ENCODE assay signal across 19 cellular contexts in genomic region chr11:90512846-90513245, GRCh38.
DNase-seq lines count a peak whose midpoint lies in the region; ATAC-seq, FAIRE-seq and TF ChIP-seq lines count a peak whose summit lies in the region.
"Had no signal": no experiment of that assay in that cellular context is flagged by ENCODE, and none has a peak within 500 bp of the region (broad histone marks: within the 10 kb centered on the region; RNA-seq: fewer than 3 reads in every experiment).

No MANE protein-coding gene starts in this region.

- in situ Hi-C loops in GM12878 (cut with MboI) = no loop called here

- BruUV-seq in GM12878 (replicated peaks; lab: Mats Ljungman, UMichigan) = no TSS peak

- DNase-seq in GM12878 (ENCODE audit: low read depth, low spot score) = no peak
- no peak for DNase-seq in pons (ENCODE audit: low spot score)
- no peak for DNase-seq in RPMI8226
- DNase-seq in ecto neural progenitor cell (ENCODE audit: low spot score) = no peak
- DNase-seq: activated effector memory CD4-positive, alpha-beta T cell treated with Interleukin-2 at 50 U/mL for 16 hours; adrenal gland; immature natural killer cell; naive thymus-derived CD8-positive, alpha-beta T cell; NCI-H1048; NCI-H2171 treated with DMSO at 0.1 percent for 48 hours had no signal

- H3K9ac ChIP-seq in GM12878 (ENCODE audit: control insufficient read depth, insufficient read depth, low read length) = no peak overlapping the region

- TF ChIP-seq POLR2A in GM12878 (IDR thresholded peaks at IDR 0.05; ENCODE audit: low read depth, low read length) = no peak

- no peak overlapping the region for H3K4me2 ChIP-seq in GM12878 (ENCODE audit: control insufficient read depth, insufficient read depth)
- H3K4me2 ChIP-seq: smooth muscle cell had no signal

- intact Hi-C loops in GM12878 (cut with micrococcal nuclease; ENCODE audit: unreplicated experiment) = no loop called here

- H3K36me3 ChIP-seq in GM12878 (ENCODE audit: control insufficient read depth in 2 of 2, insufficient read depth in 2 of 2, low read length in 1 of 2) = no peaks in the 10 kb centered on the region
- H3K36me3 ChIP-seq: adrenal gland, cardiac muscle cell, esophagus muscularis mucosa, thoracic aorta had no signal

- H3K27ac ChIP-seq in GM12878 (ENCODE audit: control insufficient read depth, insufficient read depth) = no peak overlapping the region
- H3K27ac ChIP-seq: adrenal gland, esophagus muscularis mucosa, HL-60, thoracic aorta had no signal

- H2AFZ ChIP-seq in GM12878 (ENCODE audit: control insufficient read depth, low read depth, low read length) = no peak overlapping the region

- no peaks in the 10 kb centered on the region for H3K27me3 ChIP-seq in GM12878 (replicated peaks in 1 of 2; ENCODE audit: control insufficient read depth in 2 of 2, insufficient read depth in 2 of 2, low read length in 1 of 2)
- H3K27me3 ChIP-seq: adrenal gland, cardiac muscle cell, esophagus muscularis mucosa had no signal

- H3K4me3 ChIP-seq in GM12878 = no peak overlapping the region
- H3K4me3 ChIP-seq: adrenal gland, cardiac muscle cell, esophagus muscularis mucosa, K562, smooth muscle cell, thoracic aorta had no signal

- no peak for FAIRE-seq in GM12878 (lab: Jason Lieb, UNC)
- FAIRE-seq: K562 had no signal

- CTCF ChIA-PET in GM12878 (lab: Yijun Ruan, JAX) = interaction anchor here (0.9 to 1.8 kb wide), 6 partner anchors 24 to 159 kb away, joined by 3 to 6 read pairs (median 4); no protein-coding TSS in a partner anchor

- POLR2A ChIA-PET in GM12878 (lab: Charles Lee) = no interaction called here

- no peak for TF ChIP-seq RAD21 in GM12878 (IDR thresholded peaks at IDR 0.05; ENCODE audit: insufficient read depth, low read depth, low read length)

- SMC1A ChIA-PET in GM12878 (lab: Charles Lee; ENCODE audit: uncharacterized antibody, unreplicated experiment) = interaction anchor here (0.6 to 1.8 kb wide), 6 partner anchors 7 to 387 kb away, joined by 3 to 6 read pairs (median 4); no protein-coding TSS in a partner anchor

- H3K9me3 ChIP-seq in GM12878 (replicated peaks; ENCODE audit: control insufficient read depth, insufficient read depth, low read length) = no peaks in the 10 kb centered on the region
- H3K9me3 ChIP-seq: adrenal gland, esophagus muscularis mucosa, thoracic aorta had no signal

- H3K79me2 ChIP-seq in GM12878 (ENCODE audit: control insufficient read depth, insufficient read depth, low read length) = no peaks in the 10 kb centered on the region

- ATAC-seq in GM19025 (IDR thresholded peaks at IDR 0.05; ENCODE audit: low read depth, unreplicated experiment) (peak; percentile 89), GM21717 (IDR thresholded peaks at IDR 0.05; ENCODE audit: unreplicated experiment) (peak; percentile 85), HG03066 (IDR thresholded peaks at IDR 0.05; ENCODE audit: low read depth, unreplicated experiment) (peak; percentile 83), GM12878 (peak; percentile 67)
- ATAC-seq: K562; naive thymus-derived CD8-positive, alpha-beta T cell had no signal

- no peaks in the 10 kb centered on the region for H3K4me1 ChIP-seq in GM12878 (ENCODE audit: control insufficient read depth, insufficient read depth, low read length)
- H3K4me1 ChIP-seq: adrenal gland, esophagus muscularis mucosa had no signal

- no peak for TF ChIP-seq EP300 in GM12878 (IDR thresholded peaks at IDR 0.05; ENCODE audit: borderline replicate concordance in 1 of 2, control insufficient read depth in 1 of 2, low read depth in 2 of 2, low read length in 2 of 2)

- no peaks in the 10 kb centered on the region for H4K20me1 ChIP-seq in GM12878 (ENCODE audit: control insufficient read depth, insufficient read depth)

- no peak for TF ChIP-seq CTCF in GM12878 (IDR thresholded peaks at IDR 0.05 in 2 of 3, conservative IDR thresholded peaks at IDR 0.05 in 1 of 3; ENCODE audit: control insufficient read depth in 2 of 3, extremely low read depth in 1 of 3, insufficient read depth in 1 of 3, low read depth in 3 of 3, low read length in 3 of 3)

- RAD21 ChIA-PET in GM12878 (lab: Charles Lee; ENCODE audit: unreplicated experiment) = interaction anchor here (0.6 to 2.0 kb wide), 4 partner anchors 38 to 224 kb away, joined by 3 to 5 read pairs (median 3); no protein-coding TSS in a partner anchor

TF ChIP-seq in GM12878, 131 proteins besides CTCF, POLR2A, EP300 and RAD21:
- no peak for TF ChIP-seq CHD4 (IDR thresholded peaks at IDR 0.05)
- TF ChIP-seq, protein P1, sequence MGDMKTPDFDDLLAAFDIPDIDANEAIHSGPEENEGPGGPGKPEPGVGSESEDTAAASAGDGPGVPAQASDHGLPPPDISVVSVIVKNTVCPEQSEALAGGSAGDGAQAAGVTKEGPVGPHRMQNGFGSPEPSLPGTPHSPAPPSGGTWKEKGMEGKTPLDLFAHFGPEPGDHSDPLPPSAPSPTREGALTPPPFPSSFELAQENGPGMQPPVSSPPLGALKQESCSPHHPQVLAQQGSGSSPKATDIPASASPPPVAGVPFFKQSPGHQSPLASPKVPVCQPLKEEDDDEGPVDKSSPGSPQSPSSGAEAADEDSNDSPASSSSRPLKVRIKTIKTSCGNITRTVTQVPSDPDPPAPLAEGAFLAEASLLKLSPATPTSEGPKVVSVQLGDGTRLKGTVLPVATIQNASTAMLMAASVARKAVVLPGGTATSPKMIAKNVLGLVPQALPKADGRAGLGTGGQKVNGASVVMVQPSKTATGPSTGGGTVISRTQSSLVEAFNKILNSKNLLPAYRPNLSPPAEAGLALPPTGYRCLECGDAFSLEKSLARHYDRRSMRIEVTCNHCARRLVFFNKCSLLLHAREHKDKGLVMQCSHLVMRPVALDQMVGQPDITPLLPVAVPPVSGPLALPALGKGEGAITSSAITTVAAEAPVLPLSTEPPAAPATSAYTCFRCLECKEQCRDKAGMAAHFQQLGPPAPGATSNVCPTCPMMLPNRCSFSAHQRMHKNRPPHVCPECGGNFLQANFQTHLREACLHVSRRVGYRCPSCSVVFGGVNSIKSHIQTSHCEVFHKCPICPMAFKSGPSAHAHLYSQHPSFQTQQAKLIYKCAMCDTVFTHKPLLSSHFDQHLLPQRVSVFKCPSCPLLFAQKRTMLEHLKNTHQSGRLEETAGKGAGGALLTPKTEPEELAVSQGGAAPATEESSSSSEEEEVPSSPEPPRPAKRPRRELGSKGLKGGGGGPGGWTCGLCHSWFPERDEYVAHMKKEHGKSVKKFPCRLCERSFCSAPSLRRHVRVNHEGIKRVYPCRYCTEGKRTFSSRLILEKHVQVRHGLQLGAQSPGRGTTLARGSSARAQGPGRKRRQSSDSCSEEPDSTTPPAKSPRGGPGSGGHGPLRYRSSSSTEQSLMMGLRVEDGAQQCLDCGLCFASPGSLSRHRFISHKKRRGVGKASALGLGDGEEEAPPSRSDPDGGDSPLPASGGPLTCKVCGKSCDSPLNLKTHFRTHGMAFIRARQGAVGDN (IDR thresholded peaks at IDR 0.05) = no peak
